19 cellular contexts compared by ENCODE assay signal in the genomic region with DNA sequence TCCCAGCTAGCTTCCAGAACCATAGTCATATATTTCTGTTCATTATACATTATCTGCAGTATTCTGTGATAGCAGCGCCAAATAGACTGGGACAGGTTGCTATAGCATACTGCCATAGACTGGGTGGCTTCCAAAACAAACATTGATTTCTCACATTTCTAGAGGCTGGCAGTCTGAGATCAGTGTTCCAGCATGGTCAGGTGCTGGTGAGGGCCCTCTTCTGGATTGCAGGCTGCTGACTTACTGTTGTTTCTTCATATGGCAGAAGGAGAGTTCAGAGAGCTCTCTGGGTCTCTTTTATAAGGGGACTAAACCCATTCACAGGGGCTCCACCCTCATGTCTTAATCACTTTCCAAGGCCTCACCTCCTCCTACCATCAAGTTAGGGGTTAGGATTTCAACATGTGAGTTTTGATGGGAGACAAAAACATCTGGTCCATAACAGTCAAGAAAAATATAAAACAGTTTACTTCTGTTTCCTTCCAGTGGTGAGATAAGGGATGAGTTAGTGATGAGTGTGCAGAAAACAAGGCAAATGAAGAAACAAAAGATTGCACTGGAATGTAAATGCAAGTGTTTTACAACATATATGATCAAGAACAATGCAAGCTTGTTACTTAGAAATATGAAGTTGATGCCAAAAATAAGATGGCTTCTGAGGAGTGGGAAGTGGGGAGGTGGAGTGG.
DNase-seq lines count a peak whose midpoint lies in the region; ATAC-seq and TF ChIP-seq lines count a peak whose summit lies in the region.
"Had no signal": no experiment of that assay in that cellular context is flagged by ENCODE, and none has a peak within 500 bp of the region (broad histone marks: within the 10 kb centered on the region; RNA-seq: fewer than 3 reads in every experiment).

No MANE protein-coding gene starts in this region.

- no peak overlapping the region for H3K27ac Mint-ChIP-seq in activated CD4-positive, alpha-beta T cell treated with anti-CD3 and anti-CD28 coated beads for 36 hours
- H3K27ac Mint-ChIP-seq in T-cell = no peak overlapping the region
- H3K27ac Mint-ChIP-seq: activated B cell treated with CpG ODN at 0.5 μM for 24 hours; activated T-helper 17 cell treated with anti-CD3 and anti-CD28 coated beads, Interleukin-2, amount 50 U/mL, for 72 hours; neural progenitor cell had no signal

- no peaks in the 10 kb centered on the region for H3K4me1 ChIP-seq in mucosa of descending colon (ENCODE audit: low read depth)
- H3K4me1 ChIP-seq: BLaER1, breast epithelium, neural progenitor cell, psoas muscle, spleen had no signal

- H3K4me1 Mint-ChIP-seq in activated CD4-positive, alpha-beta T cell treated with anti-CD3 and anti-CD28 coated beads for 36 hours = no peaks in the 10 kb centered on the region
- H3K4me1 Mint-ChIP-seq in T-cell = no peaks in the 10 kb centered on the region
- H3K4me1 Mint-ChIP-seq: activated B cell treated with CpG ODN at 0.5 μM for 24 hours; activated T-helper 17 cell treated with anti-CD3 and anti-CD28 coated beads, Interleukin-2, amount 50 U/mL, for 72 hours; neural progenitor cell had no signal

- peaks cover 3% of the 10 kb centered on the region for H3K27me3 Mint-ChIP-seq in activated CD4-positive, alpha-beta T cell treated with anti-CD3 and anti-CD28 coated beads for 36 hours
- H3K27me3 Mint-ChIP-seq in T-cell = peaks cover 2 to 4% of the 10 kb centered on the region in 2 donors

- POLR2A ChIA-PET in activated CD4-positive, alpha-beta T cell treated with anti-CD3 and anti-CD28 coated beads for 36 hours (lab: Charles Lee) = no interaction called here
- POLR2A ChIA-PET in T-cell (lab: Charles Lee) = no interaction called here

- DNase-seq in Daoy (ENCODE audit: low read depth) (peak; percentile 46), NCI-H1694 treated with DMSO at 0.1 percent for 48 hours (lab: John Stamatoyannopoulos, UW) (peak; percentile 81), SHP77 (lab: John Stamatoyannopoulos, UW) (peak; percentile 73 to 74), mucosa of descending colon (peak in 1 of 3 donors; percentile 19), T-cell (no peak), inferior parietal cortex (ENCODE audit: extremely low spot score) (no peak)
- DNase-seq in activated CD4-positive, alpha-beta T cell treated with anti-CD3 and anti-CD28 coated beads for 36 hours = no peak
- DNase-seq: activated B cell treated with CpG ODN at 0.5 μM for 24 hours; activated CD8-positive, alpha-beta memory T cell treated with anti-CD3 and anti-CD28 coated beads for 24 hours; foreskin fibroblast; H7; midbrain; psoas muscle; SIG-M5; spleen had no signal

- no peak for TF ChIP-seq CTCF in mucosa of descending colon (IDR thresholded peaks at IDR 0.05)

- no peaks in the 10 kb centered on the region for H3K9me3 ChIP-seq in mucosa of descending colon
- H3K9me3 ChIP-seq: breast epithelium, psoas muscle, spleen had no signal

- no peak overlapping the region for H3K4me3 ChIP-seq in mucosa of descending colon
- H3K4me3 ChIP-seq: BLaER1, breast epithelium, neural progenitor cell, psoas muscle, spleen had no signal

- intact Hi-C loops in mucosa of descending colon (cut with DNase I, micrococcal nuclease) = no loop called here
- intact Hi-C loops in activated CD4-positive, alpha-beta T cell treated with anti-CD3 and anti-CD28 coated beads for 36 hours (cut with DNase I, micrococcal nuclease) = no loop called here

- no peaks in the 10 kb centered on the region for H3K36me3 ChIP-seq in mucosa of descending colon (ENCODE audit: low read depth)
- H3K36me3 ChIP-seq: BLaER1, breast epithelium, neural progenitor cell, spleen had no signal

- H3K4me3 Mint-ChIP-seq in activated CD4-positive, alpha-beta T cell treated with anti-CD3 and anti-CD28 coated beads for 36 hours = no peak overlapping the region
- no peak overlapping the region for H3K4me3 Mint-ChIP-seq in T-cell
- H3K4me3 Mint-ChIP-seq: activated B cell treated with CpG ODN at 0.5 μM for 24 hours; activated T-helper 17 cell treated with anti-CD3 and anti-CD28 coated beads, Interleukin-2, amount 50 U/mL, for 72 hours; neural progenitor cell had no signal

- H3K36me3 Mint-ChIP-seq in activated CD4-positive, alpha-beta T cell treated with anti-CD3 and anti-CD28 coated beads for 36 hours (ENCODE audit: low read depth) = no peaks in the 10 kb centered on the region
- H3K36me3 Mint-ChIP-seq in T-cell = no peaks in the 10 kb centered on the region
- H3K36me3 Mint-ChIP-seq: neural progenitor cell had no signal

- H3K9me3 Mint-ChIP-seq in activated CD4-positive, alpha-beta T cell treated with anti-CD3 and anti-CD28 coated beads for 36 hours (ENCODE audit: low read depth) = no peaks in the 10 kb centered on the region
- no peaks in the 10 kb centered on the region for H3K9me3 Mint-ChIP-seq in T-cell
- H3K9me3 Mint-ChIP-seq: activated B cell treated with CpG ODN at 0.5 μM for 24 hours; activated T-helper 17 cell treated with anti-CD3 and anti-CD28 coated beads, Interleukin-2, amount 50 U/mL, for 72 hours; neural progenitor cell had no signal

- CTCF ChIA-PET in activated CD4-positive, alpha-beta T cell treated with anti-CD3 and anti-CD28 coated beads for 36 hours (lab: Charles Lee) = no interaction called here
- CTCF ChIA-PET in T-cell (lab: Charles Lee) = no interaction called here

- ATAC-seq in mucosa of descending colon (peak; percentile 60), T-cell (replicated peaks in 1 of 4) (no peak)
- no peak for ATAC-seq in activated CD4-positive, alpha-beta T cell treated with anti-CD3 and anti-CD28 coated beads for 36 hours
- ATAC-seq: activated T-helper 17 cell treated with anti-CD3 and anti-CD28 coated beads, Interleukin-2, amount 50 U/mL, for 72 hours; psoas muscle had no signal

Comparison
In these comparisons a context has a peak if more than half of its experiments do, and no peak if none do; other contexts are left out.
1. DNase-seq: peak in Daoy (single experiment), NCI-H1694 treated with DMSO at 0.1 percent for 48 hours (single experiment) and SHP77 (2 of 2); none in activated CD4-positive, alpha-beta T cell treated with anti-CD3 and anti-CD28 coated beads for 36 hours (single experiment), T-cell (0 of 34) and inferior parietal cortex (single experiment).